In genomic region chr17:74443516-74444296, GRCh38 we compare ENCODE assay signal across 11 cellular contexts. TPM values are rescaled to one million over a fixed set of nuclear protein-coding genes. Genes with fewer than 3 reads are reported as not detected.
DNase-seq lines count a peak whose midpoint lies in the region; ATAC-seq, FAIRE-seq and TF ChIP-seq lines count a peak whose summit lies in the region.
"Had no signal": no experiment of that assay in that cellular context is flagged by ENCODE, and none has a peak within 500 bp of the region (broad histone marks: within the 10 kb centered on the region; RNA-seq: fewer than 3 reads in every experiment).

No MANE protein-coding gene starts in this region.

- CTCF ChIA-PET in A549 (lab: Yijun Ruan, JAX) (interaction anchor here (0.5 to 10.1 kb wide), 12 partner anchors 8 to 159 kb away, joined by 3 to 109 read pairs (median 4); no protein-coding TSS in a partner anchor), SK-N-SH (lab: Yijun Ruan, JAX) (interaction anchor here (0.8 to 4.9 kb wide), 6 partner anchors 10 to 147 kb away, joined by 3 to 55 read pairs (median 4); no protein-coding TSS in a partner anchor)

- H3K27ac ChIP-seq in A549 (peak overlapping the region; percentile 16 to 61; a peak in 5 of 6 replicates), VCaP (peak overlapping the region; percentile 83), kidney (ENCODE audit: low read depth in 2 of 2, low read length in 2 of 2) (peak overlapping the region; percentile 88 to 95), psoas muscle (peak overlapping the region; percentile 92), SK-N-SH (ENCODE audit: low read depth in 2 of 2, low read length in 1 of 2) (no peak overlapping the region)

- TF ChIP-seq POLR2A in A549 (IDR thresholded peaks at IDR 0.05; ENCODE audit: low read length), result no peak

- H3K4me2 ChIP-seq in A549 (peak overlapping the region; percentile 49), SK-N-SH (no peak overlapping the region)

- TF ChIP-seq RAD21 in A549 (conservative IDR thresholded peaks at IDR 0.05 in 1 of 2, IDR thresholded peaks at IDR 0.05 in 1 of 2) (no peak), SK-N-SH (IDR thresholded peaks at IDR 0.05; ENCODE audit: low read length) (no peak)

- H3K4me1 ChIP-seq in A549 (peaks cover 17% of the 10 kb centered on the region), kidney (ENCODE audit: control insufficient read depth in 1 of 2, insufficient read depth in 1 of 2, low read depth in 1 of 2, low read length in 2 of 2) (peaks cover 38 to 61% of the 10 kb centered on the region in 2 donors), psoas muscle (peaks cover 68% of the 10 kb centered on the region), SK-N-SH (ENCODE audit: control insufficient read depth in 1 of 2, insufficient read depth in 2 of 2, low read depth in 1 of 2, low read length in 1 of 2) (peaks cover 0 to 10% of the 10 kb centered on the region in 2 experiments; a peak in 1 of 4 replicates)

- H3K9me2 ChIP-seq in SK-N-SH, result no peaks in the 10 kb centered on the region

- no peaks in the 10 kb centered on the region for H4K20me1 ChIP-seq in SK-N-SH (ENCODE audit: insufficient read depth)

- no peak for TF ChIP-seq EP300 in A549 (IDR thresholded peaks at IDR 0.05)
- TF ChIP-seq EP300 in SK-N-SH (IDR thresholded peaks at IDR 0.05; ENCODE audit: borderline replicate concordance in 1 of 2, low read depth in 1 of 2, low read length in 1 of 2), result no peak

- ATAC-seq in A549, result peak; percentile 4 to 8; a peak in 3 of 6 replicates
- ATAC-seq in psoas muscle, result peak in 1 of 4 donors; percentile 2
- no peak for ATAC-seq in GM21360 (IDR thresholded peaks at IDR 0.05; ENCODE audit: unreplicated experiment)

- DNase-seq in A549 (ENCODE audit: low read depth in 1 of 2, low spot score in 1 of 2) (no peak), kidney (peak; percentile 60), psoas muscle (no peak), SK-N-SH (no peak), HTR-8/SVneo (ENCODE audit: insufficient read length, low spot score) (no peak)
- DNase-seq in activated CD4-positive, alpha-beta T cell treated with anti-CD3 and anti-CD28 coated beads, Interleukin-2, amount 50 U/mL, for 4 hours, result no peak
- DNase-seq: activated CD8-positive, alpha-beta T cell treated with anti-CD3 and anti-CD28 coated beads for 36 hours; activated naive CD4-positive, alpha-beta T cell treated with anti-CD3 and anti-CD28 coated beads, Interleukin-2, amount 10 ng/mL, durations not matched to agents 7 days and 5 days; NCI-H1048 had no signal

- H3K4me3 ChIP-seq in A549 (no peak overlapping the region), kidney (ENCODE audit: low read length in 2 of 2) (peak overlapping the region in 1 of 2 donors; percentile 37), psoas muscle (peak overlapping the region; percentile 62), SK-N-SH (ENCODE audit: low read depth in 2 of 2, low read length in 1 of 2) (no peak overlapping the region)

- H3K9ac ChIP-seq in kidney (ENCODE audit: low read length in 2 of 2) (peak overlapping the region; percentile 4 to 21), SK-N-SH (no peak overlapping the region)

- 84% methylated on average over 8 of the region's 8 CpGs for WGBS in A549 (ENCODE audit: missing lambda C conversion rate)
- 54 to 67% (median 67%) methylated on average over 8 of the region's 8 CpGs for WGBS in psoas muscle, 3 donors
- WGBS in SK-N-SH (ENCODE audit: low lambda C conversion rate), result 53% methylated on average over 7 of the region's 8 CpGs

- intact Hi-C loops in kidney (cut with DNase I), result no loop called here
- intact Hi-C loops in psoas muscle (cut with DNase I), result no loop called here

- no peaks in the 10 kb centered on the region for H3K27me3 ChIP-seq in psoas muscle (ENCODE audit: insufficient read depth in 3 of 3, low read length in 2 of 3)
- H3K27me3 ChIP-seq in SK-N-SH (ENCODE audit: insufficient read depth), result no peaks in the 10 kb centered on the region

- FAIRE-seq in A549 (lab: Jason Lieb, UNC), result no peak
- FAIRE-seq in kidney (lab: Jason Lieb, UNC), result no peak
- no peak for FAIRE-seq in HTR-8/SVneo (lab: Jason Lieb, UNC)

- H3F3A ChIP-seq in SK-N-SH (replicated peaks; ENCODE audit: insufficient read depth), result no peaks in the 10 kb centered on the region

- no peak for TF ChIP-seq CTCF in A549 (IDR thresholded peaks at IDR 0.05)
- TF ChIP-seq CTCF in VCaP (conservative IDR thresholded peaks at IDR 0.05), result no peak
- TF ChIP-seq CTCF in kidney (IDR thresholded peaks at IDR 0.05; ENCODE audit: borderline replicate concordance, extremely low read depth, insufficient read depth), result no peak
- TF ChIP-seq CTCF in psoas muscle (IDR thresholded peaks at IDR 0.05), result no peak
- no peak for TF ChIP-seq CTCF in SK-N-SH (IDR thresholded peaks at IDR 0.05)

- peaks cover 6 to 10% of the 10 kb centered on the region in 2 donors for H3K36me3 ChIP-seq in kidney (ENCODE audit: control insufficient read depth in 1 of 2, insufficient read depth in 2 of 2, low read length in 2 of 2)
- peaks cover 0 to 40% of the 10 kb centered on the region in 2 donors for H3K36me3 ChIP-seq in psoas muscle (ENCODE audit: insufficient read depth in 1 of 2, low read depth in 1 of 2)
- no peaks in the 10 kb centered on the region for H3K36me3 ChIP-seq in SK-N-SH (replicated peaks in 1 of 2; ENCODE audit: control insufficient read depth in 1 of 2, insufficient read depth in 2 of 2, low read length in 1 of 2)

- POLR2A ChIA-PET in A549 (lab: Yijun Ruan, JAX), result interaction anchor here (1.2 to 1.9 kb wide), 4 partner anchors 10 to 27 kb away, joined by 3 to 6 read pairs (median 5); no protein-coding TSS in a partner anchor
- POLR2A ChIA-PET in SK-N-SH (lab: Yijun Ruan, JAX), result no interaction called here

- peaks cover 9% of the 10 kb centered on the region for H3K9me3 ChIP-seq in A549
- no peaks in the 10 kb centered on the region for H3K9me3 ChIP-seq in kidney (ENCODE audit: control insufficient read depth in 1 of 2, low read length in 2 of 2)
- H3K9me3 ChIP-seq in psoas muscle, result no peaks in the 10 kb centered on the region
- no peaks in the 10 kb centered on the region; the same call in 1 of the 2 replicates for H3K9me3 ChIP-seq in SK-N-SH

- H3K79me2 ChIP-seq in SK-N-SH (ENCODE audit: insufficient read depth), result no peaks in the 10 kb centered on the region

- H2AFZ ChIP-seq in SK-N-SH (ENCODE audit: low read depth), result no peak overlapping the region

TF ChIP-seq in A549, 52 proteins besides CTCF, POLR2A, EP300 and RAD21 (continues in another document):
- TF ChIP-seq CHD2 (IDR thresholded peaks at IDR 0.05; ENCODE audit: low read length, partially characterized antibody) (no peak), KDM1A (IDR thresholded peaks at IDR 0.05; ENCODE audit: low read depth) (no peak), MYC (IDR thresholded peaks at IDR 0.05; ENCODE audit: borderline replicate concordance, low read length) (no peak), TP53 (CRISPR knock-in tag; IDR thresholded peaks at IDR 0.05) (no peak), JUN (IDR thresholded peaks at IDR 0.05) (no peak), TFCP2L1 (CRISPR knock-in tag; IDR thresholded peaks at IDR 0.05) (no peak), PHF8 (IDR thresholded peaks at IDR 0.05; ENCODE audit: borderline replicate concordance, low read depth) (no peak), BHLHE40 (IDR thresholded peaks at IDR 0.05; ENCODE audit: low read depth, low read length) (no peak), CBX2 (IDR thresholded peaks at IDR 0.05; ENCODE audit: borderline replicate concordance, low read depth) (no peak), CEBPB (IDR thresholded peaks at IDR 0.05) (no peak), FOSB (CRISPR knock-in tag; IDR thresholded peaks at IDR 0.05) (no peak), HOXB5 (CRISPR knock-in tag; IDR thresholded peaks at IDR 0.05) (no peak)

TF ChIP-seq in SK-N-SH, 30 proteins besides CTCF, POLR2A, EP300 and RAD21:
- TF ChIP-seq YY1 (IDR thresholded peaks at IDR 0.05; ENCODE audit: low read depth), result no peak
- no peak for TF ChIP-seq MAX (IDR thresholded peaks at IDR 0.05; ENCODE audit: low read depth)
- no peak for TF ChIP-seq TCF12 (IDR thresholded peaks at IDR 0.05)
- TF ChIP-seq FOSL2 (IDR thresholded peaks at IDR 0.05; ENCODE audit: borderline replicate concordance, low read depth), result no peak
- TF ChIP-seq FOXJ3 (CRISPR knock-in tag; IDR thresholded peaks at IDR 0.05), result no peak
- TF ChIP-seq EZH2phosphoT487 (IDR thresholded peaks at IDR 0.05; ENCODE audit: borderline replicate concordance, low read depth), result no peak

RNA-seq across cellular contexts. Expression of gene GPRC5C, which starts 11.8 kb away (rescaled TPM):
- 36.5 and 44.2 TPM in 2 replicates for polyA plus RNA-seq in A549 (2011; rRNA removed)
- 49.3 and 76.1 TPM in 2 replicates for polyA plus RNA-seq in A549 (2012; cell fraction: cytosol; rRNA removed)
- polyA plus RNA-seq in A549 (2012; cell fraction: nucleus; rRNA removed), result 79.6 and 118 TPM in 2 replicates
- polyA plus RNA-seq in A549 (2017; fragmentation: RNase III; extraction: RNeasy Plus Mini Kit Qiagen cat#74134 plus additional on column Dnase treatment), result 42.4 to 49.2 TPM (median 44.0 TPM) in 3 replicates
- 47.8 and 50.9 TPM in 2 replicates for polyA minus RNA-seq in A549 (2011; rRNA and poly(A)+ RNA removed)
- total RNA-seq in kidney, result 358 TPM
- 242 TPM for polyA plus RNA-seq in kidney (ENCODE audit: insufficient read depth, low read depth, low replicate concordance)
- total RNA-seq in psoas muscle, result 100 to 1,000 TPM in 2 of 4 donors, 10 to 100 TPM in 2; 57.0 to 123 (median 97.7) TPM
- 10 to 100 TPM; 42.9 to 47.7 (median 44.8) TPM for polyA plus RNA-seq in psoas muscle
- not detected in 2 replicates for polyA plus RNA-seq in SK-N-SH (2012; rRNA removed)
- polyA plus RNA-seq in SK-N-SH (2012; cell fraction: cytosol; rRNA removed), result 0.03 TPM in 1 of 2 replicates, not detected in the other
- polyA plus RNA-seq in SK-N-SH (2012; cell fraction: nucleus; rRNA removed), result not detected in 2 replicates

RNA-seq across cellular contexts. Expression of gene CD300A, which starts 22.7 kb away (rescaled TPM):
- polyA plus RNA-seq in A549 (2011; rRNA removed), result not detected in 2 replicates
- polyA plus RNA-seq in A549 (2012; cell fraction: cytosol; rRNA removed), result not detected in 2 replicates
- polyA plus RNA-seq in A549 (2012; cell fraction: nucleus; rRNA removed), result 0.04 TPM in 1 of 2 replicates, not detected in the other
- not detected in 3 replicates for polyA plus RNA-seq in A549 (2017; fragmentation: RNase III; extraction: RNeasy Plus Mini Kit Qiagen cat#74134 plus additional on column Dnase treatment)
- polyA minus RNA-seq in A549 (2011; rRNA and poly(A)+ RNA removed), result not detected in 2 replicates
- total RNA-seq in kidney, result 8.2 TPM
- 3.1 TPM for polyA plus RNA-seq in kidney (ENCODE audit: insufficient read depth, low read depth, low replicate concordance)
- total RNA-seq in psoas muscle, result 1 to 10 TPM in 2 of 4 donors, under 1 TPM in 2; 0.54 to 2.4 (median 1.2) TPM
- under 1 TPM; 0.29 to 0.69 (median 0.38) TPM for polyA plus RNA-seq in psoas muscle
- not detected in 2 replicates for polyA plus RNA-seq in SK-N-SH (2012; rRNA removed)
- polyA plus RNA-seq in SK-N-SH (2012; cell fraction: cytosol; rRNA removed), result not detected in 2 replicates
- not detected in 2 replicates for polyA plus RNA-seq in SK-N-SH (2012; cell fraction: nucleus; rRNA removed)

Comparison
In these comparisons a context has a peak if more than half of its experiments do, and no peak if none do; other contexts are left out.
1. H3K27ac ChIP-seq: peak in A549 (2 of 2), VCaP (single experiment), kidney (2 of 2) and psoas muscle (single experiment); none in SK-N-SH (0 of 2).
2. RNA of gene GPRC5C, which starts 11.8 kb away (polyA plus RNA-seq): 242 TPM in kidney (single experiment), 36.5 to 118 TPM in A549 and 42.9 to 47.7 TPM in psoas muscle; 0.03 TPM in SK-N-SH; every median in the first group is over 10 times any median in the second.